In genomic region chr6:7652957-7653356, GRCh38 we compare ENCODE assay signal across 28 cellular contexts.
"Had no signal": no experiment of that assay in that cellular context is flagged by ENCODE, and none has a peak within 500 bp of the region (broad histone marks: within the 10 kb centered on the region; RNA-seq: fewer than 3 reads in every experiment).

No MANE protein-coding gene starts in this region.

- H3K4me2 ChIP-seq: neural progenitor cell, smooth muscle cell had no signal

- H3K27ac ChIP-seq: neural progenitor cell, ovary, parathyroid adenoma, psoas muscle, skin epidermis, spleen, suprapubic skin, testis, tibial artery, transverse colon, upper lobe of right lung, uterus had no signal

- H3K4me1 ChIP-seq: neural progenitor cell, parathyroid adenoma, psoas muscle, suprapubic skin, testis, tibial artery, transverse colon, upper lobe of right lung, uterus had no signal

- H3K36me3 ChIP-seq: neural progenitor cell, ovary, spleen, suprapubic skin, tibial artery, transverse colon, upper lobe of right lung, uterus had no signal

- H2AFZ ChIP-seq: neural progenitor cell, parathyroid adenoma had no signal

- ATAC-seq: natural killer cell; psoas muscle; right cardiac atrium; sciatic nerve; stimulated activated memory B cell treated with anti-CD40 and anti-IgM and Interleukin-4, amounts not matched to agents 10 μg/mL and 1 μg/mL and 100 μg/mL, for 72 hours; stimulated activated naive CD8-positive, alpha-beta T cell treated with anti-CD3 and anti-CD28 coated beads, Interleukin-15, amount 100 ng/mL, for 72 hours; stimulated activated naive CD8-positive, alpha-beta T cell treated with anti-CD3 and anti-CD28 coated beads, Interleukin-15, Interleukin-2, amounts not matched to agents 100 U/mL and 50 U/mL, for 24 hours; upper lobe of right lung had no signal

- H3K79me2 ChIP-seq: parathyroid adenoma had no signal

- H3K4me3 ChIP-seq: neural progenitor cell, ovary, psoas muscle, skin epidermis, smooth muscle cell, spleen, suprapubic skin, testis, tibial artery, transverse colon, upper lobe of right lung, uterus had no signal

- H3K9me3 ChIP-seq: ovary, psoas muscle, spleen, suprapubic skin, testis, tibial artery, transverse colon, upper lobe of right lung, uterus had no signal

- H3K27me3 ChIP-seq: neural progenitor cell, ovary, spleen, suprapubic skin, testis, tibial artery, transverse colon, upper lobe of right lung, uterus had no signal

- DNase-seq: natural killer cell; occipital lobe; ovary; posterior cingulate gyrus; psoas muscle; right cardiac atrium; spleen; stimulated activated CD4-positive, alpha-beta T cell treated with anti-CD3 and anti-CD28 coated beads, Interleukin-12 subunit alpha, Interleukin-12 subunit beta, amount 100 ng/mL, for 4 hours; stimulated activated CD4-positive, alpha-beta T cell treated with anti-CD3 and anti-CD28 coated beads, Interleukin-1b, Interleukin-23, amount 100 ng/mL, for 48 hours; stimulated activated CD4-positive, alpha-beta T cell treated with anti-CD3 and anti-CD28 coated beads, Interleukin-4, amount 100 ng/mL, for 1 hour; stimulated activated CD4-positive, alpha-beta T cell treated with anti-CD3 and anti-CD28 coated beads, Interleukin-4, amount 100 ng/mL, for 4 hours; stimulated activated CD8-positive, alpha-beta memory T cell treated with anti-CD3 and anti-CD28 coated beads, Interleukin-4, amount 100 ng/mL, for 48 hours; stimulated activated naive CD4-positive, alpha-beta T cell; stimulated activated naive CD8-positive, alpha-beta T cell treated with anti-CD3 and anti-CD28 coated beads, Interleukin-15, amount 100 ng/mL, for 72 hours; stimulated activated naive CD8-positive, alpha-beta T cell treated with anti-CD3 and anti-CD28 coated beads, Interleukin-15, Interleukin-2, amounts not matched to agents 100 U/mL and 50 U/mL, for 24 hours; substantia nigra; testis; tibial artery; transverse colon; upper lobe of right lung; uterus had no signal

- H3K9ac ChIP-seq: neural progenitor cell, parathyroid adenoma had no signal
